1 cellular context compared by ENCODE assay signal in the genomic region with DNA sequence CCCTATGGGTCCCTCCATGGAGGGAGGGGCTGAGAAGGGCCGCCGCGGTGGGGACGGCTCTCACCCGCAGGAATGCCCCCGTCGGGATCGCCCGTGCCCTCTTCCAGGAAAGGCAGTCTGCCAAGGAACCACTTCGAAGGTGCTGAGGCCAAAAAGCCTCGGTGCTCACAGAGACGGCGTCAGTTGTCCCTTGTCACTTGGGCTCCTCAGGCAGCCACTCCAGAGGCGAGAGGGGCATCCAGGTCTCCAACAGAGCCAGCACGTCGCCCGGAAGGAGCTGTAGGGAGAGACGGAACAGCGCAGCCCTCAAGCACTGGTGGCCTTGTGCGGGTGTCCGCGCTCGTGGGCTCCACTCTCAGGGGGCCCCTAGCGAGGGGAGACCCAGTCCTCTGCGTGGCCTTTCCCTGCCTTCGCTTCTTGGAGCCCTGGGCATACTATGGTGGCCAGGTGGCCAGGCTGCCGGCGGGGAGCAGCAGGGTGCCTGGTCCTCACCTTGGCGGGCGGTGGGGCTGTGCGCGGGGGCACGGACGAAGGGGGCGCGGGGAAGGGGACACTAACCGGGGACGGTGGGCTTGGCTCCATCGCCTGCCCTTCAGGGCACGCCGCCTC.
TF ChIP-seq lines count a peak whose summit lies in the region.

No MANE protein-coding gene starts in this region.

TF ChIP-seq in endothelial cell of umbilical vein, 7 proteins besides CTCF, POLR2A, EP300 and RAD21:
- TF ChIP-seq POLR2AphosphoS5 (IDR thresholded peaks at IDR 0.05; ENCODE audit: insufficient read depth, low read depth, low read length): no peak
- no peak for TF ChIP-seq MYC (IDR thresholded peaks at IDR 0.05; ENCODE audit: low read depth, low read length)
- TF ChIP-seq FOS (IDR thresholded peaks at IDR 0.05; ENCODE audit: borderline replicate concordance, insufficient read depth, low read length): no peak
- TF ChIP-seq GATA2 (IDR thresholded peaks at IDR 0.05; ENCODE audit: insufficient read depth, insufficient read length, low read depth, low read length): no peak
- peak; percentile 43 for TF ChIP-seq EZH2 (IDR thresholded peaks at IDR 0.05; ENCODE audit: borderline replicate concordance, low read depth, low read length, severe bottlenecking)
